15 cellular contexts compared by ENCODE assay signal in the genomic region with DNA sequence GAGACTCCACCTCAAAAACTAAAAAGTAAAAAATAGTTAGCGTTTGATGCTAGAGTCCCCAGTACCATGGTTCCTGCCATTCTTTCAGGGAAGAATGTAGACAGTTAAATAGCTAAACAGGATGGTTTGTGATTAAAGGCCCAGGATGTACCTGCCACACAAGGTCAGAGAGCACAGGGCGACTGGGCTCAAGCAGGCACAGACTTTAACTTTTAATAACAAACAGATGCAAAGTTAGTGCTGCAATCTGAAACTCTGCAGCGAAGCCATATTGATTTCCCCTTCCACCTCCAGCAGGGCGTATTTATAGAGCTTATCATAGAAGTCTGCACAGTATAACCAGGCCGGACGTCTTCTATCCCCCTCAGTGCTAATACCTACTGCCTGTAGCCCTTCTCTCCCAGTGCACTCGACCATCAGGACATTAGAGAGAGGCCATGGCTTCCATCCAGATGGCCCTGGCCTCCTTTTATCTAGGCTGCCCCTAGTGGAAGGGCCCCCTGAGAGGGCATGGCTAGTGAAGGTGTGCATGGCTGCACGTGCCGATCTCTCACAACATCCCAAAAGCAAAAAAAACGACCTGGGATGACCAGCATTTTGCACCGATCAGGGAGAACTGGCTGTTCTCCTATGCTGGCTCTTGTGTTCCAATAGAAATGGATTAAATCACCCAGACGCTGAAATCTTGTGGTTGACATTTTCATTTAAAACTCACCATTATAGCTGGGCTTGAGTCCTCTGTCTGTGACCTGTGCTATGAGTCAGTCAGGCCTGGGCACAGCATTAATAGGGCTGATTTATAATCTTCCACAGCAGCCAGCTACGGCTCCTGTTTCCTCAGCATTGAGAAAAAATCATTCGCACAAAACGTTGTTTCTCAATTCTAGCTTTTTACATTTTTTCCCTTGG. TPM values are rescaled to one million over a fixed set of nuclear protein-coding genes. Genes with fewer than 3 reads are reported as not detected.
DNase-seq lines count a peak whose midpoint lies in the region; ATAC-seq and TF ChIP-seq lines count a peak whose summit lies in the region.
"Had no signal": no experiment of that assay in that cellular context is flagged by ENCODE, and none has a peak within 500 bp of the region (broad histone marks: within the 10 kb centered on the region; RNA-seq: fewer than 3 reads in every experiment).

No MANE protein-coding gene starts in this region.

- H3K4me1 Mint-ChIP-seq in GM23338 (peaks cover 5% of the 10 kb centered on the region; the same call in 1 of the 3 replicates), type B pancreatic cell (ENCODE audit: unreplicated experiment) (peaks cover 9% of the 10 kb centered on the region)
- H3K4me1 Mint-ChIP-seq: IgD-negative memory B cell had no signal

- WGBS in adrenal gland, 4 donors = 57 to 65% (median 63%) methylated on average over 15 of the region's 15 CpGs

- no peak for DNase-seq in GM23338 (ENCODE audit: low spot score)
- peak in 6 of 7 donors; percentile 44 to 69 (median 60) for DNase-seq in adrenal gland
- no peak for DNase-seq in left lobe of liver (ENCODE audit: low spot score)
- no peak for DNase-seq in type B pancreatic cell (ENCODE audit: extremely low spot score, unreplicated experiment)
- no peak for DNase-seq in left ventricle myocardium superior
- no peak for DNase-seq in AG08396 (ENCODE audit: low spot score)
- DNase-seq: foreskin keratinocyte; natural killer cell; NCI-H1417 treated with DMSO at 0.1 percent for 48 hours; NCI-H2171 treated with DMSO at 0.1 percent for 48 hours; stimulated activated CD4-positive, alpha-beta T cell treated with anti-CD3 and anti-CD28 coated beads, Interleukin-1b, Interleukin-23, amount 100 ng/mL, for 48 hours had no signal

- H3K27me3 Mint-ChIP-seq in GM23338 (ENCODE audit: insufficient read depth, low read depth, poor library complexity) (peaks cover 2% of the 10 kb centered on the region), type B pancreatic cell (no peaks in the 10 kb centered on the region)
- H3K27me3 Mint-ChIP-seq: IgD-negative memory B cell had no signal

- peaks cover 19% of the 10 kb centered on the region for H3K9me3 Mint-ChIP-seq in GM23338
- no peaks in the 10 kb centered on the region for H3K9me3 Mint-ChIP-seq in type B pancreatic cell
- H3K9me3 Mint-ChIP-seq: natural killer cell had no signal

- TF ChIP-seq POLR2A in adrenal gland (IDR thresholded peaks at IDR 0.05) = peak in 1 of 2 donors; percentile 4

- H3K4me3 ChIP-seq in GM23338 (no peak overlapping the region), adrenal gland (no peak overlapping the region)
- H3K4me3 ChIP-seq: HAP-1, lung had no signal

- intact Hi-C loops in adrenal gland (cut with DNase I) = no loop called here
- intact Hi-C loops in left ventricle myocardium superior (cut with micrococcal nuclease) = no loop called here

- no peaks in the 10 kb centered on the region for H4K20me1 ChIP-seq in GM23338 (replicated peaks; ENCODE audit: insufficient read depth)

- H3K4me1 ChIP-seq in GM23338 (ENCODE audit: insufficient read depth) (no peaks in the 10 kb centered on the region), adrenal gland (replicated peaks in 1 of 2) (peaks cover 0 to 7% of the 10 kb centered on the region in 2 donors)
- H3K4me1 ChIP-seq: foreskin keratinocyte, HAP-1 had no signal

- H3K27me3 ChIP-seq in GM23338 (ENCODE audit: insufficient read depth) (no peaks in the 10 kb centered on the region), adrenal gland (no peaks in the 10 kb centered on the region)
- H3K27me3 ChIP-seq: foreskin keratinocyte had no signal

- no peaks in the 10 kb centered on the region for H3K79me2 ChIP-seq in GM23338 (replicated peaks; ENCODE audit: insufficient read depth)

- H3K4me3 Mint-ChIP-seq in GM23338 (no peak overlapping the region), type B pancreatic cell (peak overlapping the region; percentile 58)
- H3K4me3 Mint-ChIP-seq: IgD-negative memory B cell, natural killer cell had no signal

- no peaks in the 10 kb centered on the region for H3F3A ChIP-seq in GM23338 (replicated peaks; ENCODE audit: low read depth)

- H3K27ac Mint-ChIP-seq in GM23338 (no peak overlapping the region), type B pancreatic cell (peak overlapping the region; percentile 5)
- H3K27ac Mint-ChIP-seq: natural killer cell had no signal

- ATAC-seq in GM23338 (peak; percentile 55), left lobe of liver (peak; percentile 67), left ventricle myocardium superior (no peak), HG03520 (IDR thresholded peaks at IDR 0.05; ENCODE audit: unreplicated experiment) (no peak)
- ATAC-seq: foreskin keratinocyte had no signal

- no peak overlapping the region for H3K4me2 ChIP-seq in GM23338

- H3K27ac ChIP-seq in GM23338 (ENCODE audit: low read depth) (no peak overlapping the region), adrenal gland (peak overlapping the region in 4 of 5 donors; percentile 22 to 64 (median 35))
- H3K27ac ChIP-seq: foreskin keratinocyte had no signal

- TF ChIP-seq CTCF in GM23338 (conservative IDR thresholded peaks at IDR 0.05; ENCODE audit: low read depth in 2 of 2) (peak; percentile 19 to 37), adrenal gland (IDR thresholded peaks at IDR 0.05) (no peak), type B pancreatic cell (conservative IDR thresholded peaks at IDR 0.05) (no peak)

- H3K36me3 ChIP-seq in GM23338 (ENCODE audit: insufficient read depth) (no peaks in the 10 kb centered on the region), adrenal gland (replicated peaks in 1 of 2) (no peaks in the 10 kb centered on the region)
- H3K36me3 ChIP-seq: HAP-1 had no signal

- no peaks in the 10 kb centered on the region for H3K9me2 ChIP-seq in GM23338 (ENCODE audit: insufficient read depth)

- H3K36me3 Mint-ChIP-seq in GM23338 (ENCODE audit: low read depth) (peaks cover 5% of the 10 kb centered on the region; the same call in 1 of the 3 replicates), type B pancreatic cell (no peaks in the 10 kb centered on the region)
- H3K36me3 Mint-ChIP-seq: natural killer cell had no signal

- peak overlapping the region; percentile 96 for H2AFZ ChIP-seq in GM23338

- no peaks in the 10 kb centered on the region for H3K9me3 ChIP-seq in adrenal gland (replicated peaks in 1 of 3)

TF ChIP-seq in GM23338, 12 proteins besides CTCF, POLR2A, EP300 and RAD21:
- TF ChIP-seq NANOG (IDR thresholded peaks at IDR 0.05; ENCODE audit: borderline replicate concordance) (no peak), CREB1 (CRISPR knock-in tag; IDR thresholded peaks at IDR 0.05; ENCODE audit: low read depth) (no peak), EZH2phosphoT487 (IDR thresholded peaks at IDR 0.05; ENCODE audit: unreplicated experiment) (no peak)
- TF ChIP-seq, protein P1, sequence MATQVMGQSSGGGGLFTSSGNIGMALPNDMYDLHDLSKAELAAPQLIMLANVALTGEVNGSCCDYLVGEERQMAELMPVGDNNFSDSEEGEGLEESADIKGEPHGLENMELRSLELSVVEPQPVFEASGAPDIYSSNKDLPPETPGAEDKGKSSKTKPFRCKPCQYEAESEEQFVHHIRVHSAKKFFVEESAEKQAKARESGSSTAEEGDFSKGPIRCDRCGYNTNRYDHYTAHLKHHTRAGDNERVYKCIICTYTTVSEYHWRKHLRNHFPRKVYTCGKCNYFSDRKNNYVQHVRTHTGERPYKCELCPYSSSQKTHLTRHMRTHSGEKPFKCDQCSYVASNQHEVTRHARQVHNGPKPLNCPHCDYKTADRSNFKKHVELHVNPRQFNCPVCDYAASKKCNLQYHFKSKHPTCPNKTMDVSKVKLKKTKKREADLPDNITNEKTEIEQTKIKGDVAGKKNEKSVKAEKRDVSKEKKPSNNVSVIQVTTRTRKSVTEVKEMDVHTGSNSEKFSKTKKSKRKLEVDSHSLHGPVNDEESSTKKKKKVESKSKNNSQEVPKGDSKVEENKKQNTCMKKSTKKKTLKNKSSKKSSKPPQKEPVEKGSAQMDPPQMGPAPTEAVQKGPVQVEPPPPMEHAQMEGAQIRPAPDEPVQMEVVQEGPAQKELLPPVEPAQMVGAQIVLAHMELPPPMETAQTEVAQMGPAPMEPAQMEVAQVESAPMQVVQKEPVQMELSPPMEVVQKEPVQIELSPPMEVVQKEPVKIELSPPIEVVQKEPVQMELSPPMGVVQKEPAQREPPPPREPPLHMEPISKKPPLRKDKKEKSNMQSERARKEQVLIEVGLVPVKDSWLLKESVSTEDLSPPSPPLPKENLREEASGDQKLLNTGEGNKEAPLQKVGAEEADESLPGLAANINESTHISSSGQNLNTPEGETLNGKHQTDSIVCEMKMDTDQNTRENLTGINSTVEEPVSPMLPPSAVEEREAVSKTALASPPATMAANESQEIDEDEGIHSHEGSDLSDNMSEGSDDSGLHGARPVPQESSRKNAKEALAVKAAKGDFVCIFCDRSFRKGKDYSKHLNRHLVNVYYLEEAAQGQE (IDR thresholded peaks at IDR 0.05; ENCODE audit: unreplicated experiment) = no peak

RNA-seq across cellular contexts. Expression of gene BAG3, which starts 7.6 kb away (rescaled TPM):
- total RNA-seq in GM23338 (2014; rRNA removed; shearing (Covaris generic)) = 8.2 TPM in 2 replicates
- polyA plus RNA-seq in GM23338 (2016; fragmentation: Nextera tagmentation; extraction: Ambion mirVana) (8.4 and 8.6 TPM in 2 replicates), adrenal gland (10 to 100 TPM; 13.5 to 48.0 (median 15.0) TPM)
- total RNA-seq in adrenal gland (10 to 100 TPM; 25.6 to 49.3 (median 33.7) TPM), left lobe of liver (11.3 TPM), type B pancreatic cell (ENCODE audit: low replicate concordance) (24.9 and 29.3 TPM in 2 replicates), left ventricle myocardium superior (151 TPM)

RNA-seq across cellular contexts. Expression of gene TIAL1, which starts 46.8 kb away (rescaled TPM):
- 103 and 131 TPM in 2 replicates for total RNA-seq in GM23338 (2014; rRNA removed; shearing (Covaris generic))
- 87.5 and 92.6 TPM in 2 replicates for polyA plus RNA-seq in GM23338 (2016; fragmentation: Nextera tagmentation; extraction: Ambion mirVana)
- 10 to 100 TPM; 30.7 to 99.8 (median 76.9) TPM for total RNA-seq in adrenal gland
- polyA plus RNA-seq in adrenal gland = 10 to 100 TPM; 45.4 to 92.6 (median 47.8) TPM
- total RNA-seq in left lobe of liver = 39.3 TPM
- 132 and 153 TPM in 2 replicates for total RNA-seq in type B pancreatic cell (ENCODE audit: low replicate concordance)
- total RNA-seq in left ventricle myocardium superior = 78.1 TPM

Comparison
In these comparisons a context has a peak if more than half of its experiments do, and no peak if none do; other contexts are left out.
1. ATAC-seq: peak in GM23338 (single experiment) and left lobe of liver (single experiment); none in left ventricle myocardium superior (single experiment) and HG03520 (single experiment).
2. DNase-seq: peak in adrenal gland (6 of 7); none in GM23338 (single experiment), left lobe of liver (single experiment), type B pancreatic cell (single experiment), left ventricle myocardium superior (single experiment) and AG08396 (single experiment).
3. CTCF ChIP-seq: peak in GM23338 (2 of 2); none in adrenal gland (0 of 6) and type B pancreatic cell (single experiment).